22 cellular contexts compared by ENCODE assay signal in the genomic region with DNA sequence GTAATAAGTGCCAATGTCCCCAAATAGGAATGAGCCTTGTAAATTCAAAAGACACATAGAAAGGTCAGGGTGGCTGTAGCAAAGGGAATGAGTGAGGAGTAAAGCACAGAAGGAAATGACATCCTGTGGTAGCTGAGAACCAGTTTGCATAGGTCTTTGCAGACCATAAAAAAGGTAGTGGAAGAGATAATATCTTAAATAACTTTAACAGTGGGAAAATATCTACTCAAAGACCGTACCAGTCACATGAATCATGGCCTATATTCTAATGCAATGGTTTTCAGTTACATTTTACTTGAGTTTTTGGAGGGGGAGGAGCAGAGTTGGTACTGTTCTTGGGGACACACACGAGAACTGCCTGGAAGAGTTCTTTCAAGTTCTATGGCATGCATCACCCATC.
DNase-seq lines count a peak whose midpoint lies in the region; ATAC-seq and TF ChIP-seq lines count a peak whose summit lies in the region.
"Had no signal": no experiment of that assay in that cellular context is flagged by ENCODE, and none has a peak within 500 bp of the region (broad histone marks: within the 10 kb centered on the region; RNA-seq: fewer than 3 reads in every experiment).

No MANE protein-coding gene starts in this region.

- no peaks in the 10 kb centered on the region for H3K36me3 ChIP-seq in smooth muscle cell (ENCODE audit: low read depth)
- H3K36me3 ChIP-seq: BE2C; BLaER1 treated with 17β-estradiol and CSF1 and Interleukin-3, amounts not matched to agents 10 nM and 100 nM had no signal

- H3K9me3 ChIP-seq in smooth muscle cell (replicated peaks; ENCODE audit: low read depth) (no peaks in the 10 kb centered on the region), T-helper 17 cell (ENCODE audit: control insufficient read depth, low read length, poor library complexity, severe bottlenecking) (no peaks in the 10 kb centered on the region)
- H3K9me3 ChIP-seq: A549, BE2C had no signal

- no peaks in the 10 kb centered on the region for H3K27me3 Mint-ChIP-seq in T-helper 17 cell
- H3K27me3 Mint-ChIP-seq: CD4-positive, alpha-beta T cell; CD8-positive, alpha-beta memory T cell had no signal

- no peak overlapping the region for H3K9ac ChIP-seq in smooth muscle cell (ENCODE audit: low read depth)
- H3K9ac ChIP-seq: BLaER1 treated with 17β-estradiol and CSF1 and Interleukin-3, amounts not matched to agents 10 nM and 100 nM had no signal

- no peak for TF ChIP-seq CTCF in smooth muscle cell (IDR thresholded peaks at IDR 0.05; ENCODE audit: borderline replicate concordance, insufficient read depth, poor library complexity, severe bottlenecking)

- no peaks in the 10 kb centered on the region for H4K20me1 ChIP-seq in smooth muscle cell (ENCODE audit: low read depth)
- H4K20me1 ChIP-seq: BLaER1 treated with 17β-estradiol and CSF1 and Interleukin-3, amounts not matched to agents 10 nM and 100 nM had no signal

- H3K36me3 Mint-ChIP-seq in T-helper 17 cell (ENCODE audit: low read depth), result no peaks in the 10 kb centered on the region
- H3K36me3 Mint-ChIP-seq: CD14-positive monocyte; CD8-positive, alpha-beta memory T cell had no signal

- no peaks in the 10 kb centered on the region for H3K27me3 ChIP-seq in smooth muscle cell (ENCODE audit: low read depth)
- H3K27me3 ChIP-seq: BE2C had no signal

- WGBS in smooth muscle cell (ENCODE audit: low lambda C conversion rate), result 10% methylated on average over 2 of the region's 2 CpGs

- H3F3A ChIP-seq in smooth muscle cell (ENCODE audit: low read depth), result peaks cover 7% of the 10 kb centered on the region

- peak overlapping the region; percentile 42 for H3K27ac ChIP-seq in smooth muscle cell (ENCODE audit: low read depth)
- H3K27ac ChIP-seq: A549; BLaER1 treated with 17β-estradiol and CSF1 and Interleukin-3, amounts not matched to agents 10 nM and 100 nM had no signal

- no peak overlapping the region for H3K4me3 ChIP-seq in smooth muscle cell
- H3K4me3 ChIP-seq: A549; BLaER1 treated with 17β-estradiol and CSF1 and Interleukin-3, amounts not matched to agents 10 nM and 100 nM; GM23338 had no signal

- H2AFZ ChIP-seq in smooth muscle cell (ENCODE audit: low read depth), result no peak overlapping the region
- H2AFZ ChIP-seq: GM23338 had no signal

- no peaks in the 10 kb centered on the region for H3K4me1 Mint-ChIP-seq in T-helper 17 cell
- H3K4me1 Mint-ChIP-seq: CD14-positive monocyte; CD8-positive, alpha-beta memory T cell; GM23338; H9 had no signal

- peaks cover 6% of the 10 kb centered on the region for H3K4me1 ChIP-seq in smooth muscle cell (ENCODE audit: low read depth)
- H3K4me1 ChIP-seq: A549 had no signal

- H3K79me2 ChIP-seq in smooth muscle cell (ENCODE audit: low read depth), result no peaks in the 10 kb centered on the region

- peak overlapping the region; percentile 32 for H3K4me2 ChIP-seq in smooth muscle cell
- H3K4me2 ChIP-seq: A549; BLaER1 treated with 17β-estradiol and CSF1 and Interleukin-3, amounts not matched to agents 10 nM and 100 nM; GM23338 had no signal

- no peak overlapping the region for H3K4me3 Mint-ChIP-seq in T-helper 17 cell
- H3K4me3 Mint-ChIP-seq: CD14-positive monocyte; CD4-positive, alpha-beta T cell; CD8-positive, alpha-beta memory T cell; GM23338; H9 had no signal

- no peak overlapping the region for H3K27ac Mint-ChIP-seq in T-helper 17 cell
- H3K27ac Mint-ChIP-seq: CD14-positive monocyte; CD4-positive, alpha-beta T cell; CD8-positive, alpha-beta memory T cell; GM23338 had no signal

- ATAC-seq in T-helper 17 cell (no peak), HG03354 (IDR thresholded peaks at IDR 0.05; ENCODE audit: poor library complexity, severe bottlenecking, unreplicated experiment) (no peak)
- ATAC-seq: A549, GM23338, HCT116 had no signal

- DNase-seq in EH (ENCODE audit: low read depth), result peak; percentile 45
- DNase-seq in RPMI7951 (ENCODE audit: low read depth), result peak; percentile 39
- DNase-seq in amniotic epithelial cell (ENCODE audit: low read depth), result peak; percentile 62
- no peak for DNase-seq in smooth muscle cell (lab: John Stamatoyannopoulos, UW; ENCODE audit: unreplicated experiment)
- DNase-seq in SKM-1 (lab: John Stamatoyannopoulos, UW; ENCODE audit: unreplicated experiment), result no peak
- no peak for DNase-seq in T-helper 17 cell
- DNase-seq: 8988T; ACHN; AML-193; BE2C; CD4-positive, alpha-beta T cell; CD8-positive, alpha-beta memory T cell; DMS 273 treated with DMSO at 0.1 percent for 48 hours; DMS79; GF-D8; H9 had no signal

Comparison
In these comparisons a context has a peak if more than half of its experiments do, and no peak if none do; other contexts are left out.
1. DNase-seq: peak in EH (single experiment), RPMI7951 (single experiment) and amniotic epithelial cell (single experiment); none in smooth muscle cell (single experiment), SKM-1 (single experiment) and T-helper 17 cell (0 of 3).